ENCODE assay signal across 22 cellular contexts in the genomic region with DNA sequence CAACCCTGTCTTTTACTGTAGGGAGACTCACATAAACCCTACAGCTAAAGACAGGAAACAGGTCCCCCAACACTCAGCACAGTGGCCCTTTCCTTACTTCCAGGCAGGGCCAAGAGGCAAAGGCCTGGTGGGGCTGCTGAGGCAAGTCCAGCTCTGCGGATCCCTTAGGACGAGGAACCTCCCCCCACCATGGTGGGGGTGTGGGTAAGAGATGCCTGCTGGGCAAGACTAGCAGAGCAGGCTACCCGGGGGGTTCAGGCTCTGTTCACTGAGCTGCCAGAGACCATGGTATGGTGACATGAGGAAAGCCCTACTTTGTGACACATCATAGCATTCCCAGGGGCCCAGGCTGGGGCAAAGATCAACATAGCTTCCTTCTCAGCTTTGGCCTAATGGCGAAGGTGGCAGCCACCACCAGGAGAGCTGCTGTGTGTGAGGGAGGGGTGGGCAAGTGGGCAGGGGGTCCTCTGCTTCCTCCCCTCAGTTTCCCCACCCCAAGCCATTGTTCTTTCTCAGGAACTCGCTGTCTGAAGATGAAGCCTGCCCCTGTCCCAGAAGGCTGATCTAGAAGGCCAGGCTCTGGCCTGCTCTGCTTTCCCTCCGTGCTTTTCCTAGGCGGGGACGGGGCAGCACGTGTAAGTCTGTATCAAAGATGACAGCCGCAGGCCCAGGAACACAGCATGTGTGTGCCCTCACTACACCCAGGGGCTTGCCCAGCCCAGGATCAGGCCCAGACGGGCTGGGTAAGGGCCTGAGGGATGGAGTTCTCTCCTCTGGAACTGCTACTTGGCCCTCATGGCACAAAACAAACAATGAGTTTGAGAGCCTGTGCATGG.
"Had no signal": no experiment of that assay in that cellular context is flagged by ENCODE, and none has a peak within 500 bp of the region (broad histone marks: within the 10 kb centered on the region; RNA-seq: fewer than 3 reads in every experiment).

No MANE protein-coding gene starts in this region.

- H3K4me3 ChIP-seq: breast epithelium, coronary artery, esophagus squamous epithelium, gastrocnemius medialis, lung, ovary had no signal

- H3K36me3 Mint-ChIP-seq: activated CD4-positive, alpha-beta memory T cell treated with anti-CD3 and anti-CD28 coated beads for 36 hours; mesothelial cell of epicardium; natural killer cell had no signal

- H3K27ac ChIP-seq: breast epithelium, coronary artery, esophagus squamous epithelium, gastrocnemius medialis, ovary had no signal

- H3K36me3 ChIP-seq: breast epithelium, gastrocnemius medialis, ovary had no signal

- H3K27ac Mint-ChIP-seq: activated B cell treated with CpG ODN at 0.5 μM for 24 hours; activated naive CD8-positive, alpha-beta T cell treated with anti-CD3 and anti-CD28 coated beads for 36 hours; mesothelial cell of epicardium; natural killer cell had no signal

- ATAC-seq: gastrocnemius medialis, left lobe of liver, natural killer cell, right cardiac atrium had no signal

- H3K27me3 ChIP-seq: breast epithelium, esophagus squamous epithelium, gastrocnemius medialis, ovary had no signal

- H3K9me3 Mint-ChIP-seq: activated B cell treated with CpG ODN at 0.5 μM for 24 hours; activated CD4-positive, alpha-beta memory T cell treated with anti-CD3 and anti-CD28 coated beads for 36 hours; activated naive CD8-positive, alpha-beta T cell treated with anti-CD3 and anti-CD28 coated beads for 36 hours; mesothelial cell of epicardium; natural killer cell had no signal

- H3K9me3 ChIP-seq: breast epithelium, esophagus squamous epithelium, gastrocnemius medialis, ovary had no signal

- DNase-seq: activated B cell treated with CpG ODN at 0.5 μM for 24 hours; activated CD4-positive, alpha-beta memory T cell treated with anti-CD3 and anti-CD28 coated beads for 36 hours; activated CD4-positive, alpha-beta T cell treated with anti-CD3 and anti-CD28 coated beads for 4 hours; activated naive CD4-positive, alpha-beta T cell treated with Interleukin-2 at 50 U/mL for 16 hours; activated naive CD8-positive, alpha-beta T cell treated with anti-CD3 and anti-CD28 coated beads for 36 hours; activated T-cell treated with anti-CD3 and anti-CD28 coated beads, Interleukin-2, amount 50 U/mL, for 48 hours; amniotic stem cell; esophagus squamous epithelium; gastrocnemius medialis; head of caudate nucleus; islet precursor cell; natural killer cell; right cardiac atrium; stimulated activated CD4-positive, alpha-beta T cell treated with anti-CD3 and anti-CD28 coated beads, Interleukin-15, amount 100 ng/mL, for 24 hours; stimulated activated naive CD4-positive, alpha-beta T cell treated with Interleukin-2 at 50 U/mL for 16 hours; T1000 had no signal

- H3K27me3 Mint-ChIP-seq: activated B cell treated with CpG ODN at 0.5 μM for 24 hours; activated CD4-positive, alpha-beta memory T cell treated with anti-CD3 and anti-CD28 coated beads for 36 hours; activated naive CD8-positive, alpha-beta T cell treated with anti-CD3 and anti-CD28 coated beads for 36 hours had no signal

- H3K4me1 ChIP-seq: breast epithelium, esophagus squamous epithelium, gastrocnemius medialis had no signal

- H3K4me3 Mint-ChIP-seq: activated B cell treated with CpG ODN at 0.5 μM for 24 hours; activated CD4-positive, alpha-beta memory T cell treated with anti-CD3 and anti-CD28 coated beads for 36 hours; activated naive CD8-positive, alpha-beta T cell treated with anti-CD3 and anti-CD28 coated beads for 36 hours; mesothelial cell of epicardium; natural killer cell had no signal
